9 cellular contexts compared by ENCODE assay signal in the genomic region with DNA sequence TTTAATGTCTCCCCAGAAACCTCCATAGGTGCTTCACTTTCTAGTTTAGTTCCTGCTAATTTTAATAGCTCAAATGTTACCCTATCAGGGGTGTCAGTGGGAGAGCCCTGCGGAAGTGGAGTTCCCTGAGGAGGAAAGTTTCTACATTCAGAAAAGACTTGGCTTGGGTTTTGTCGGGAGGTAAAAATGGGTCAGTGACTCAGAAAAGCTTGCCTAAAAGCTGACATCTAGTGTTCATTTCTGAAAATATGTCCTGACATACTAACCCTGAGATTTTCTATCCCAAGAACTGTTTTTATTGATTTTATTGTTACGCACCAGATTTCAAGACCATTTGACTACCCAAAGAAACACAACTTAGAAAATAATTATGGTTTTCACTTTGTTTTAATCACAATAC. TPM values are rescaled to one million over a fixed set of nuclear protein-coding genes. Genes with fewer than 3 reads are reported as not detected.
DNase-seq lines count a peak whose midpoint lies in the region; ATAC-seq and TF ChIP-seq lines count a peak whose summit lies in the region.
"Had no signal": no experiment of that assay in that cellular context is flagged by ENCODE, and none has a peak within 500 bp of the region (broad histone marks: within the 10 kb centered on the region; RNA-seq: fewer than 3 reads in every experiment).

No MANE protein-coding gene starts in this region.

- ATAC-seq in activated CD4-positive, CD25-positive, alpha-beta regulatory T cell treated with anti-CD3 and anti-CD28 coated beads, Interleukin-2, amount 50 U/mL, for 24 hours: no peak

- CTCF ChIA-PET in activated CD4-positive, alpha-beta memory T cell treated with anti-CD3 and anti-CD28 coated beads, Interleukin-2, amount 10 ng/mL, durations not matched to agents 7 days and 5 days (lab: Charles Lee): interaction anchor here (1.6 to 1.8 kb wide), 2 partner anchors 17 to 53 kb away, joined by 3 to 5 read pairs; no protein-coding TSS in a partner anchor

- no peak overlapping the region for H3K27ac ChIP-seq in neural progenitor cell

- peaks cover 9% of the 10 kb centered on the region for H3K4me1 Mint-ChIP-seq in neural progenitor cell
- peaks cover 23% of the 10 kb centered on the region for H3K4me1 Mint-ChIP-seq in activated CD4-positive, alpha-beta memory T cell treated with anti-CD3 and anti-CD28 coated beads, Interleukin-2, amount 10 ng/mL, durations not matched to agents 7 days and 5 days

- H3K9me3 ChIP-seq in neural progenitor cell (ENCODE audit: low read depth): no peaks in the 10 kb centered on the region

- no peaks in the 10 kb centered on the region for H3K4me1 ChIP-seq in neural progenitor cell

- peaks cover 4% of the 10 kb centered on the region for H3K27me3 Mint-ChIP-seq in neural progenitor cell (ENCODE audit: insufficient read depth, low read depth)
- H3K27me3 Mint-ChIP-seq in activated CD4-positive, alpha-beta memory T cell treated with anti-CD3 and anti-CD28 coated beads, Interleukin-2, amount 10 ng/mL, durations not matched to agents 7 days and 5 days: no peaks in the 10 kb centered on the region

- H3K9ac ChIP-seq in neural progenitor cell: no peak overlapping the region

- POLR2A ChIA-PET in activated CD4-positive, alpha-beta memory T cell treated with anti-CD3 and anti-CD28 coated beads, Interleukin-2, amount 10 ng/mL, durations not matched to agents 7 days and 5 days (lab: Charles Lee): interaction anchor here (2.0 to 2.5 kb wide), 3 partner anchors 17 to 72 kb away, joined by 7 to 8 read pairs (median 8); a partner anchor contains a TSS

- H3K27ac Mint-ChIP-seq in neural progenitor cell: no peak overlapping the region
- H3K27ac Mint-ChIP-seq in activated CD4-positive, alpha-beta memory T cell treated with anti-CD3 and anti-CD28 coated beads, Interleukin-2, amount 10 ng/mL, durations not matched to agents 7 days and 5 days: no peak overlapping the region

- no peak overlapping the region for H3K4me2 ChIP-seq in neural progenitor cell

- H4K20me1 ChIP-seq in neural progenitor cell (ENCODE audit: low read depth): no peaks in the 10 kb centered on the region

- H3F3A ChIP-seq in neural progenitor cell (ENCODE audit: low read depth): peaks cover 12% of the 10 kb centered on the region

- H3K4me3 ChIP-seq in LNCaP clone FGC (ENCODE audit: low read depth, low read length) (no peak overlapping the region), cardiac fibroblast (replicated peaks in 1 of 2; ENCODE audit: low read depth in 2 of 2, low read length in 2 of 2) (no peak overlapping the region), neural progenitor cell (no peak overlapping the region)

- in situ Hi-C loops in G401 (cut with HindIII; ENCODE audit: low sequenced_read_pairs): no loop called here

- DNase-seq in G401 (ENCODE audit: low spot score) (peak; percentile 40), LNCaP clone FGC (ENCODE audit: low read depth) (no peak), cardiac fibroblast (ENCODE audit: low read depth in 2 of 2) (peak; percentile 65 to 71), neural progenitor cell (ENCODE audit: low spot score) (no peak), CD1c-positive myeloid dendritic cell (ENCODE audit: extremely low spot score) (no peak), EL (no peak)
- DNase-seq in activated CD4-positive, alpha-beta memory T cell treated with anti-CD3 and anti-CD28 coated beads, Interleukin-2, amount 10 ng/mL, durations not matched to agents 7 days and 5 days: no peak
- DNase-seq: NCI-H1105 had no signal

- H3K36me3 Mint-ChIP-seq in neural progenitor cell: peaks cover 1% of the 10 kb centered on the region
- H3K36me3 Mint-ChIP-seq in activated CD4-positive, alpha-beta memory T cell treated with anti-CD3 and anti-CD28 coated beads, Interleukin-2, amount 10 ng/mL, durations not matched to agents 7 days and 5 days (ENCODE audit: low read depth): peaks cover 10% of the 10 kb centered on the region

- no peak overlapping the region for H3K4me3 Mint-ChIP-seq in neural progenitor cell
- H3K4me3 Mint-ChIP-seq in activated CD4-positive, alpha-beta memory T cell treated with anti-CD3 and anti-CD28 coated beads, Interleukin-2, amount 10 ng/mL, durations not matched to agents 7 days and 5 days: no peak overlapping the region

- TF ChIP-seq CTCF in LNCaP clone FGC (IDR thresholded peaks at IDR 0.05; ENCODE audit: control insufficient read depth, extremely low read depth, insufficient read depth) (peak; percentile 47), cardiac fibroblast (IDR thresholded peaks at IDR 0.05; ENCODE audit: low read depth, low read length) (peak; percentile 45), neural progenitor cell (IDR thresholded peaks at IDR 0.05) (peak; percentile 16)

- no peaks in the 10 kb centered on the region for H3K36me3 ChIP-seq in neural progenitor cell

- no peaks in the 10 kb centered on the region for H3K27me3 ChIP-seq in neural progenitor cell

- H3K9me3 Mint-ChIP-seq in neural progenitor cell: no peaks in the 10 kb centered on the region
- no peaks in the 10 kb centered on the region for H3K9me3 Mint-ChIP-seq in activated CD4-positive, alpha-beta memory T cell treated with anti-CD3 and anti-CD28 coated beads, Interleukin-2, amount 10 ng/mL, durations not matched to agents 7 days and 5 days

- H3K79me2 ChIP-seq in neural progenitor cell (ENCODE audit: low read depth): peaks cover 19% of the 10 kb centered on the region

- H2AFZ ChIP-seq in neural progenitor cell (replicated peaks): no peak overlapping the region

RNA-seq across cellular contexts. Expression of a gene that starts 40.9 kb away (rescaled TPM):
- 16.6 and 26.3 TPM in 2 replicates for total RNA-seq in G401 (2014; rRNA removed; shearing (Covaris generic))
- 81.6 and 100 TPM in 2 replicates for total RNA-seq in neural progenitor cell (ENCODE audit: low replicate concordance)
- total RNA-seq in activated CD4-positive, alpha-beta memory T cell treated with anti-CD3 and anti-CD28 coated beads, Interleukin-2, amount 10 ng/mL, durations not matched to agents 7 days and 5 days: 1 to 10 TPM; 4.2 to 4.3 TPM

Comparison
In these comparisons a context has a peak if more than half of its experiments do, and no peak if none do; other contexts are left out.
1. DNase-seq: peak in G401 (single experiment) and cardiac fibroblast (2 of 2); none in LNCaP clone FGC (single experiment), neural progenitor cell (single experiment), CD1c-positive myeloid dendritic cell (single experiment), EL (single experiment) and activated CD4-positive, alpha-beta memory T cell treated with anti-CD3 and anti-CD28 coated beads, Interleukin-2, amount 10 ng/mL, durations not matched to agents 7 days and 5 days (single experiment).
2. Peak in every context shown above with its lines, with median percentiles within 50 percentile points of each other: CTCF ChIP-seq.